8 cellular contexts compared by ENCODE assay signal in genomic region chr5:79109527-79110492, GRCh38.
DNase-seq lines count a peak whose midpoint lies in the region; ATAC-seq and TF ChIP-seq lines count a peak whose summit lies in the region.

No MANE protein-coding gene starts in this region.

- ATAC-seq in HG02588 (IDR thresholded peaks at IDR 0.05; ENCODE audit: unreplicated experiment), result no peak

- no peak for TF ChIP-seq POLR2A in erythroblast (IDR thresholded peaks at IDR 0.05; ENCODE audit: low read length)

- peak; percentile 30 for DNase-seq in SIG-M5 treated with dmso at 0.1 percent for 504 hours (lab: John Stamatoyannopoulos, UW; ENCODE audit: unreplicated experiment)
- no peak for DNase-seq in SIG-M5 (lab: John Stamatoyannopoulos, UW)
- peak; percentile 2 for DNase-seq in T follicular helper cell (ENCODE audit: low read depth)
- DNase-seq in erythroblast (lab: John Stamatoyannopoulos, UW), result peak; percentile 39 to 60
- peak; percentile 8 to 15 for DNase-seq in stimulated activated CD4-positive, alpha-beta T cell treated with anti-CD3 and anti-CD28 coated beads, Interleukin-4, amount 100 ng/mL, for 48 hours (ENCODE audit: low read depth in 2 of 2)
- DNase-seq in NCI-H2029 treated with DMSO at 0.1 percent for 48 hours (lab: John Stamatoyannopoulos, UW), result no peak
- no peak for DNase-seq in NCI-H1930 (lab: John Stamatoyannopoulos, UW)

Comparison
In these comparisons a context has a peak if more than half of its experiments do, and no peak if none do; other contexts are left out.
1. DNase-seq: peak in SIG-M5 treated with dmso at 0.1 percent for 504 hours (single experiment), T follicular helper cell (single experiment), erythroblast (2 of 2) and stimulated activated CD4-positive, alpha-beta T cell treated with anti-CD3 and anti-CD28 coated beads, Interleukin-4, amount 100 ng/mL, for 48 hours (2 of 2); none in SIG-M5 (single experiment), NCI-H2029 treated with DMSO at 0.1 percent for 48 hours (single experiment) and NCI-H1930 (0 of 2).